8 cellular contexts compared by ENCODE assay signal in the genomic region with DNA sequence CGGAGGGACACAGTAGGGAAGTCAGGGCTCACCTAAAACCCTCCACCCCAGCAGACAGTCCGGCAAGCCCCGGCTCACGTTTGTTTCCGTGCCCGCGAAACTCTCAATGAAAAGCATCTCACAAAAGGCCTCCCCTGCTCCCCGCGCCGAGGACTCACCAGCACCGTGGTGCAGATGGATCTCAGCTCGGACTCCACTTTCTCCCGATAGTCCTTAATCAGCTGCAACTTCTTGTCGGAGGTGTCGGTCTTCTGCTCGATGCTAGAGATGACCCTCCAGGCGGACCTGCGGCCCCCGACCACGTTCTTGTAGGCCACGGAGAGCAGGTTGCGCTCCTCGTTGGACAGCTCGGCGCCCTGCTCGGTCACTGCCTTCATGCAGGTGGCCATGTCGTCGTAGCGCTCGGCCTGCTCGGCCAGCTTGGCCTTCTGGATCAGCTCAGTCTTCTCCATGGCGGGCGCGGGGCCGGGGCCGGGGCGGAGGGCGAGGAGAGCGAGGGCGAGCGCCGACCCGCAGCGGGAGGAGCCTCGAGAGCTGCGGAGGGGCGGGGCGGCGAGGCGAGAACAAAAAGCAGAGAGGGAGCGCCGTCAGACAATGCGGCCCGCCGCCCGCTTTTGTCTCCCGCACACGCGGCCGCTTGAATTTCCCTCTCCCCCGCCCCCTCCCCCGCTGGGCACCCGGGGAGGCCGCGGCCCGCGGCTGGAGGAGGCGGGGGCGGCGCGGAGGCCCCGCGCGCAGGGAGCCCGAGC. TPM values are rescaled to one million over a fixed set of nuclear protein-coding genes. Genes with fewer than 3 reads are reported as not detected.
A peak's percentile ranks its signal among the peaks of the same experiment; 100 is the strongest.
DNase-seq lines count a peak whose midpoint lies in the region; ATAC-seq and TF ChIP-seq lines count a peak whose summit lies in the region.

No MANE protein-coding gene starts in this region.

- H3K27ac ChIP-seq in ascending aorta (peak overlapping the region; percentile 96 to 97), sigmoid colon (peak overlapping the region; percentile 95 to 98 (median 98))

- TF ChIP-seq CTCF in ascending aorta (IDR thresholded peaks at IDR 0.05), result no peak
- TF ChIP-seq CTCF in sigmoid colon (IDR thresholded peaks at IDR 0.05), result no peak

- no peak for TF ChIP-seq POLR2A in sigmoid colon (IDR thresholded peaks at IDR 0.05)

- ATAC-seq in GM18498 (IDR thresholded peaks at IDR 0.05; ENCODE audit: unreplicated experiment), result peak; percentile 49
- ATAC-seq in HG02763 (IDR thresholded peaks at IDR 0.05; ENCODE audit: unreplicated experiment), result peak; percentile 36

- H3K4me3 ChIP-seq in ascending aorta (peak overlapping the region; percentile 79 to 95), sigmoid colon (peak overlapping the region; percentile 71 to 88 (median 82))

- H3K4me1 ChIP-seq in ascending aorta (peaks cover 5 to 37% of the 10 kb centered on the region in 2 donors), sigmoid colon (peaks cover 0 to 51% (median 46%) of the 10 kb centered on the region in 4 donors)

- intact Hi-C loops in ascending aorta (cut with DNase I), result loop anchor here (2.0 to 10.0 kb wide), 6 partner anchors 93 to 819 kb away; partner anchors contain the start of genes CPSF3, IAH1, ITGB1BP1 and KLF11
- intact Hi-C loops in sigmoid colon (cut with DNase I), result loop anchor here (2.0 to 10.0 kb wide), 3 partner anchors 75 to 415 kb away; partner anchors contain the start of genes ADAM17, IAH1 and KLF11

- no peak for TF ChIP-seq EP300 in sigmoid colon (IDR thresholded peaks at IDR 0.05)

- H3K27me3 ChIP-seq in ascending aorta (no peaks in the 10 kb centered on the region), sigmoid colon (no peaks in the 10 kb centered on the region)

- WGBS in sigmoid colon, 2 donors, result 0% methylated on average over 74 to 75 of the region's 75 CpGs

- H3K9me3 ChIP-seq in ascending aorta (no peaks in the 10 kb centered on the region), sigmoid colon (no peaks in the 10 kb centered on the region)

- DNase-seq in NCI-H146 (lab: John Stamatoyannopoulos, UW) (peak; percentile 93), T-helper 22 cell (ENCODE audit: low read depth) (peak; percentile 62), ascending aorta (ENCODE audit: low spot score in 2 of 2) (peak; percentile 17 to 87), hippocampal formation (lab: John Stamatoyannopoulos, UW) (peak; percentile 56 to 70), sigmoid colon (peak; percentile 89), kidney glomerular epithelial cell (lab: John Stamatoyannopoulos, UW) (no peak)

- H3K36me3 ChIP-seq in ascending aorta (peaks cover 0 to 8% of the 10 kb centered on the region in 2 donors), sigmoid colon (peaks cover 0 to 19% (median 0%) of the 10 kb centered on the region in 4 donors)

RNA-seq across cellular contexts. Expression of gene YWHAQ, which starts 0.6 kb away (rescaled TPM):
- total RNA-seq in ascending aorta (172 TPM), sigmoid colon (100 to 1,000 TPM; 179 to 273 (median 229) TPM)
- 100 to 1,000 TPM; 179 to 240 (median 201) TPM for polyA plus RNA-seq in sigmoid colon
